8 cellular contexts compared by ENCODE assay signal in the genomic region with DNA sequence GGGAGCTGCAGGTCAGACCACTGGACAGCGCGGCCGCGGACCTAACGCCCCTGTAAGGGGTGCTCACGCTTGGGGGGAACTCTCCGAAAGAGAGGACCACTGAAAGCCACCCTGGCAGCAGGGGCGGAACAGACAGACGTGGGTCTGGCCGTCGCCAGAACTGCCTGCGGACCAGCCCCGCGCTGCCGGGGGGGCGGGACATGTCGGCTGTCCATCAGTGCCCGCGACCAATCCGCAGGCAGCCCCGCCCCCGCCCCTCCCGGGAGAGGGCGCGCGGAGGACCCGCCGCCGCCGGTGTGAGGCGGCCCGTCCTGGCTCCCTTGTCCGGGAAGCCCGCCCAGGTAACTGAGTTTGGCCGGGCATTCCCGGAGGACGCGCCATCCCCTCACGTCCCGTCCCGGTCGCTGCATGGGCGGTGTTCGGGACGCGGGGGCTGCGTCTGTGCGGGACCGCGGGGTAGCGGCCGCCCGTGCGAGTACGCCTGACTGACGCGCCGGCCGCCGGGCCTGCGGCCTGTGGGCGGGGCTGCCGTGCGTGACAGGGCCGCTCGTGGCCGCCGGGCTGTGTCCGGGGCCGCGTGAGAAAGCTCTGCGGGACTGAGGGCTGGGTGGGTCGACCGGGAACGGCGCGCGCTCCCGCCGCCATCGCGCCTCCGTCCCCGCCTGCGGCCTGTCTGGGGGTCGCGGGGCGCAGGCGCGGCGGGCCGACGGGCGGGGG. TPM values are rescaled to one million over a fixed set of nuclear protein-coding genes. Genes with fewer than 3 reads are reported as not detected.
DNase-seq lines count a peak whose midpoint lies in the region; ATAC-seq and TF ChIP-seq lines count a peak whose summit lies in the region.

No MANE protein-coding gene starts in this region.

- ATAC-seq in left cardiac atrium: peak; percentile 87 to 88
- ATAC-seq in upper lobe of left lung (ENCODE audit: low FRiP score in 2 of 2): peak; percentile 88 to 94

- peak overlapping the region; percentile 86 for H3K4me3 ChIP-seq in GM08714 (ENCODE audit: low read length)
- H3K4me3 ChIP-seq in HEK293 (ENCODE audit: low read depth, low read length): peak overlapping the region; percentile 88
- H3K4me3 ChIP-seq in upper lobe of left lung: peak overlapping the region; percentile 62 to 98 (median 93)

- peak overlapping the region; percentile 80 for H3K4me3 Mint-ChIP-seq in progenitor cell of endocrine pancreas (ENCODE audit: low read depth)

- H3K27me3 Mint-ChIP-seq in progenitor cell of endocrine pancreas: no peaks in the 10 kb centered on the region

- peaks cover 6% of the 10 kb centered on the region for H3K36me3 Mint-ChIP-seq in progenitor cell of endocrine pancreas (ENCODE audit: insufficient read depth)

- intact Hi-C loops in left cardiac atrium (cut with DNase I): loop anchor here in 1 of 2 donors (5.0 to 10.0 kb wide), 2 partner anchors 205 to 268 kb away; a partner anchor contains a TSS

- TF ChIP-seq EP300 in upper lobe of left lung (IDR thresholded peaks at IDR 0.05): peak in 1 of 4 donors; percentile 35

- H3K27me3 ChIP-seq in upper lobe of left lung: no peaks in the 10 kb centered on the region

- H3K27ac ChIP-seq in HEK293 (ENCODE audit: extremely low read depth, low read depth, low read length) (peak overlapping the region; percentile 97), upper lobe of left lung (peak overlapping the region; percentile 84 to 98 (median 96))

- H3K9me3 Mint-ChIP-seq in progenitor cell of endocrine pancreas (ENCODE audit: low read depth): no peaks in the 10 kb centered on the region

- POLR2A ChIA-PET in HEK293 (lab: Yijun Ruan, JAX): interaction anchor here (1.0 to 1.7 kb wide), 2 partner anchors 10 to 248 kb away, joined by 3 to 6 read pairs; no protein-coding TSS in a partner anchor

- TF ChIP-seq POLR2A in upper lobe of left lung (IDR thresholded peaks at IDR 0.05): peak in 3 of 4 donors; percentile 78 to 85 (median 85)

- H3K36me3 ChIP-seq in HEK293 (ENCODE audit: control insufficient read depth in 2 of 2, insufficient read depth in 1 of 2, low read length in 2 of 2) (peaks cover 0 to 25% of the 10 kb centered on the region in 2 experiments; a peak in 1 of 3 replicates), upper lobe of left lung (no peaks in the 10 kb centered on the region)

- DNase-seq in MV-4-11 (lab: John Stamatoyannopoulos, UW) (peak; percentile 51), SW480 (ENCODE audit: low spot score) (peak; percentile 88), amniotic epithelial cell (ENCODE audit: low read depth) (peak; percentile 72), left cardiac atrium (peak; percentile 93), progenitor cell of endocrine pancreas (ENCODE audit: low spot score, unreplicated experiment) (peak; percentile 80), upper lobe of left lung (peak; percentile 88 to 98)

- CTCF ChIA-PET in HEK293 (lab: Yijun Ruan, JAX): interaction anchor here (0.6 to 5.1 kb wide), 6 partner anchors 10 to 1826 kb away, joined by 3 to 39 read pairs (median 4); a partner anchor contains a TSS

- WGBS in upper lobe of left lung, 2 donors: 0% methylated on average over 2 to 9 of the region's 94 CpGs

- H3K4me1 Mint-ChIP-seq in progenitor cell of endocrine pancreas (ENCODE audit: low read depth): peaks cover 39% of the 10 kb centered on the region

- no peak for TF ChIP-seq CTCF in HEK293 (tag by site-specific recombination; IDR thresholded peaks at IDR 0.05)
- no peak for TF ChIP-seq CTCF in progenitor cell of endocrine pancreas (IDR thresholded peaks at IDR 0.05; ENCODE audit: unreplicated experiment)
- peak in 4 of 6 experiments; percentile 24 to 51 (median 34) for TF ChIP-seq CTCF in upper lobe of left lung (IDR thresholded peaks at IDR 0.05)

- H3K27ac Mint-ChIP-seq in progenitor cell of endocrine pancreas: peak overlapping the region; percentile 95

- H3K4me1 ChIP-seq in HEK293 (ENCODE audit: control insufficient read depth, insufficient read depth, low read length): no peaks in the 10 kb centered on the region
- peaks cover 33 to 53% (median 45%) of the 10 kb centered on the region in 4 donors for H3K4me1 ChIP-seq in upper lobe of left lung

- H3K9me3 ChIP-seq in HEK293 (ENCODE audit: control insufficient read depth, insufficient read depth, low read depth, low read length) (no peaks in the 10 kb centered on the region), upper lobe of left lung (no peaks in the 10 kb centered on the region)

TF ChIP-seq in HEK293, 187 proteins besides CTCF, POLR2A, EP300 and RAD21 (continues in another document):
- TF ChIP-seq ZNF596 (tag by site-specific recombination; IDR thresholded peaks at IDR 0.05) (no peak), ZXDB (tag by site-specific recombination; IDR thresholded peaks at IDR 0.05) (peak; percentile 76), SP3 (tag by site-specific recombination; IDR thresholded peaks at IDR 0.05) (peak; percentile 89), ZNF266 (tag by site-specific recombination; IDR thresholded peaks at IDR 0.05; ENCODE audit: low read depth) (no peak), ZNF350 (tag by site-specific recombination; IDR thresholded peaks at IDR 0.05) (no peak)
- TF ChIP-seq, protein P1, sequence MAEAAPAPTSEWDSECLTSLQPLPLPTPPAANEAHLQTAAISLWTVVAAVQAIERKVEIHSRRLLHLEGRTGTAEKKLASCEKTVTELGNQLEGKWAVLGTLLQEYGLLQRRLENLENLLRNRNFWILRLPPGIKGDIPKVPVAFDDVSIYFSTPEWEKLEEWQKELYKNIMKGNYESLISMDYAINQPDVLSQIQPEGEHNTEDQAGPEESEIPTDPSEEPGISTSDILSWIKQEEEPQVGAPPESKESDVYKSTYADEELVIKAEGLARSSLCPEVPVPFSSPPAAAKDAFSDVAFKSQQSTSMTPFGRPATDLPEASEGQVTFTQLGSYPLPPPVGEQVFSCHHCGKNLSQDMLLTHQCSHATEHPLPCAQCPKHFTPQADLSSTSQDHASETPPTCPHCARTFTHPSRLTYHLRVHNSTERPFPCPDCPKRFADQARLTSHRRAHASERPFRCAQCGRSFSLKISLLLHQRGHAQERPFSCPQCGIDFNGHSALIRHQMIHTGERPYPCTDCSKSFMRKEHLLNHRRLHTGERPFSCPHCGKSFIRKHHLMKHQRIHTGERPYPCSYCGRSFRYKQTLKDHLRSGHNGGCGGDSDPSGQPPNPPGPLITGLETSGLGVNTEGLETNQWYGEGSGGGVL (tag by site-specific recombination; IDR thresholded peaks at IDR 0.05): peak; percentile 32; the same call in 1 of the 2 replicates
- TF ChIP-seq, protein P2, sequence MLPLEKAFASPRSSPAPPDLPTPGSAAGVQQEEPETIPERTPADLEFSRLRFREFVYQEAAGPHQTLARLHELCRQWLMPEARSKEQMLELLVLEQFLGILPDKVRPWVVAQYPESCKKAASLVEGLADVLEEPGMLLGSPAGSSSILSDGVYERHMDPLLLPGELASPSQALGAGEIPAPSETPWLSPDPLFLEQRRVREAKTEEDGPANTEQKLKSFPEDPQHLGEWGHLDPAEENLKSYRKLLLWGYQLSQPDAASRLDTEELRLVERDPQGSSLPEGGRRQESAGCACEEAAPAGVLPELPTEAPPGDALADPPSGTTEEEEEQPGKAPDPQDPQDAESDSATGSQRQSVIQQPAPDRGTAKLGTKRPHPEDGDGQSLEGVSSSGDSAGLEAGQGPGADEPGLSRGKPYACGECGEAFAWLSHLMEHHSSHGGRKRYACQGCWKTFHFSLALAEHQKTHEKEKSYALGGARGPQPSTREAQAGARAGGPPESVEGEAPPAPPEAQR (tag by site-specific recombination; IDR thresholded peaks at IDR 0.05): no peak
- TF ChIP-seq, protein P3, sequence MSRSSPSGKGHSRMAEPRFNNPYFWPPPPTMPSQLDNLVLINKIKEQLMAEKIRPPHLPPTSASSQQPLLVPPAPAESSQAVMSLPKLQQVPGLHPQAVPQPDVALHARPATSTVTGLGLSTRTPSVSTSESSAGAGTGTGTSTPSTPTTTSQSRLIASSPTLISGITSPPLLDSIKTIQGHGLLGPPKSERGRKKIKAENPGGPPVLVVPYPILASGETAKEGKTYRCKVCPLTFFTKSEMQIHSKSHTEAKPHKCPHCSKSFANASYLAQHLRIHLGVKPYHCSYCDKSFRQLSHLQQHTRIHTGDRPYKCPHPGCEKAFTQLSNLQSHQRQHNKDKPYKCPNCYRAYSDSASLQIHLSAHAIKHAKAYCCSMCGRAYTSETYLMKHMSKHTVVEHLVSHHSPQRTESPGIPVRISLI (tag by site-specific recombination; IDR thresholded peaks at IDR 0.05): no peak
- TF ChIP-seq, protein P4, sequence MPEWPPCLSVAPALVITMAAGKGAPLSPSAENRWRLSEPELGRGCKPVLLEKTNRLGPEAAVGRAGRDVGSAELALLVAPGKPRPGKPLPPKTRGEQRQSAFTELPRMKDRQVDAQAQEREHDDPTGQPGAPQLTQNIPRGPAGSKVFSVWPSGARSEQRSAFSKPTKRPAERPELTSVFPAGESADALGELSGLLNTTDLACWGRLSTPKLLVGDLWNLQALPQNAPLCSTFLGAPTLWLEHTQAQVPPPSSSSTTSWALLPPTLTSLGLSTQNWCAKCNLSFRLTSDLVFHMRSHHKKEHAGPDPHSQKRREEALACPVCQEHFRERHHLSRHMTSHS (tag by site-specific recombination; IDR thresholded peaks at IDR 0.05): no peak

RNA-seq across cellular contexts. Expression of a gene that starts 0.5 kb away (rescaled TPM):
- 10 to 100 TPM; 40.0 to 64.8 TPM for total RNA-seq in left cardiac atrium
- 391 and 395 TPM in 2 replicates for total RNA-seq in progenitor cell of endocrine pancreas
- 100 to 1,000 TPM in 3 of 6 donors, 10 to 100 TPM in 3; 69.8 to 383 (median 99.5) TPM for total RNA-seq in upper lobe of left lung

Comparison
In these comparisons a context has a peak if more than half of its experiments do, and no peak if none do; other contexts are left out.
1. Peak in every context shown above with its lines: DNase-seq, ATAC-seq, H3K4me3 ChIP-seq and H3K27ac ChIP-seq.
2. CTCF ChIP-seq: peak in upper lobe of left lung (4 of 6); none in HEK293 (single experiment) and progenitor cell of endocrine pancreas (single experiment).